ENCODE assay signal across 1 cellular context in genomic region chr11:1222491-1223345, GRCh38.
TF ChIP-seq lines count a peak whose summit lies in the region.

Gene MUC5B (plus strand): TSS chr11:1223066. CDS start chr11:1223124, 58 bp downstream.

TF ChIP-seq in H1, 55 proteins besides CTCF, POLR2A, EP300 and RAD21:
- TF ChIP-seq CHD7 (IDR thresholded peaks at IDR 0.05; ENCODE audit: insufficient replicate concordance, low read length) (no peak), SP2 (IDR thresholded peaks at IDR 0.05; ENCODE audit: low read length) (no peak), TCF12 (IDR thresholded peaks at IDR 0.05; ENCODE audit: low read depth, low read length) (no peak), PHF8 (conservative IDR thresholded peaks at IDR 0.05; ENCODE audit: low read depth, low read length) (no peak), CHD2 (IDR thresholded peaks at IDR 0.05; ENCODE audit: low read length) (no peak), TAF7 (optimal IDR thresholded peaks at IDR 0.05; ENCODE audit: borderline replicate concordance, low read depth, low read length) (no peak), MAFK (IDR thresholded peaks at IDR 0.05; ENCODE audit: low read depth, low read length) (no peak), HDAC6 (IDR thresholded peaks at IDR 0.05; ENCODE audit: low read depth, low read length) (no peak), NRF1 (IDR thresholded peaks at IDR 0.05; ENCODE audit: low read depth, low read length) (no peak), SIRT6 (IDR thresholded peaks at IDR 0.05; ENCODE audit: low read length) (no peak), TBP (IDR thresholded peaks at IDR 0.05; ENCODE audit: low read depth, low read length) (no peak), EGR1 (IDR thresholded peaks at IDR 0.05; ENCODE audit: borderline replicate concordance, low read depth, low read length) (no peak), GABPA (IDR thresholded peaks at IDR 0.05; ENCODE audit: borderline replicate concordance, insufficient read depth, low read length) (no peak), ATF3 (IDR thresholded peaks at IDR 0.05; ENCODE audit: insufficient read depth, low read depth, low read length) (no peak), CBX5 (IDR thresholded peaks at IDR 0.05; ENCODE audit: low read depth, low read length) (no peak), SIN3A (conservative IDR thresholded peaks at IDR 0.05 in 1 of 2, IDR thresholded peaks at IDR 0.05 in 1 of 2; ENCODE audit: low read depth in 1 of 2, low read length in 2 of 2) (no peak), FOSL1 (IDR thresholded peaks at IDR 0.05; ENCODE audit: insufficient read depth, low read depth, low read length) (no peak), KDM1A (IDR thresholded peaks at IDR 0.05; ENCODE audit: borderline replicate concordance, low read length) (no peak), TEAD4 (IDR thresholded peaks at IDR 0.05; ENCODE audit: low read depth, low read length) (no peak)
